In genomic region chr15:66014639-66015182, GRCh38 we compare ENCODE assay signal across 15 cellular contexts.
DNase-seq lines count a peak whose midpoint lies in the region; ATAC-seq and TF ChIP-seq lines count a peak whose summit lies in the region.
"Had no signal": no experiment of that assay in that cellular context is flagged by ENCODE, and none has a peak within 500 bp of the region (broad histone marks: within the 10 kb centered on the region; RNA-seq: fewer than 3 reads in every experiment).

No MANE protein-coding gene starts in this region.

- H3K4me1 Mint-ChIP-seq in naive B cell (no peaks in the 10 kb centered on the region), progenitor cell of endocrine pancreas (ENCODE audit: low read depth) (no peaks in the 10 kb centered on the region)
- H3K4me1 Mint-ChIP-seq: B cell had no signal

- TF ChIP-seq CTCF in HEK293 (tag by site-specific recombination; IDR thresholded peaks at IDR 0.05): no peak
- TF ChIP-seq CTCF in WERI-Rb-1 (IDR thresholded peaks at IDR 0.05; ENCODE audit: low read depth, low read length): no peak
- TF ChIP-seq CTCF in progenitor cell of endocrine pancreas (IDR thresholded peaks at IDR 0.05; ENCODE audit: unreplicated experiment): no peak

- H3K27ac ChIP-seq in HEK293 (ENCODE audit: extremely low read depth, low read depth, low read length): no peak overlapping the region
- peak overlapping the region; percentile 54 for H3K27ac ChIP-seq in WERI-Rb-1

- DNase-seq in NCI-H69 (lab: John Stamatoyannopoulos, UW): peak; percentile 38
- DNase-seq in WERI-Rb-1: no peak
- DNase-seq in naive B cell: peak; percentile 2
- no peak for DNase-seq in progenitor cell of endocrine pancreas (ENCODE audit: low spot score, unreplicated experiment)
- no peak for DNase-seq in AG08396 (ENCODE audit: low spot score)
- DNase-seq in activated CD8-positive, alpha-beta memory T cell treated with anti-CD3 and anti-CD28 coated beads, Interleukin-2, amount 50 U/mL, for 48 hours: no peak
- DNase-seq in GF-D8 (lab: John Stamatoyannopoulos, UW): no peak
- DNase-seq: ACHN; CD8-positive, alpha-beta T cell; DMS79 treated with DMSO at 0.1 percent for 48 hours; MM.1S; NCI-H1436 treated with DMSO at 0.1 percent for 48 hours; NCI-H226 had no signal

- H3K4me3 Mint-ChIP-seq in naive B cell: no peak overlapping the region
- H3K4me3 Mint-ChIP-seq in progenitor cell of endocrine pancreas (ENCODE audit: low read depth): no peak overlapping the region
- H3K4me3 Mint-ChIP-seq: B cell; CD8-positive, alpha-beta T cell had no signal

- H3K4me3 ChIP-seq in HEK293 (ENCODE audit: low read depth, low read length): no peak overlapping the region
- H3K4me3 ChIP-seq in WERI-Rb-1 (ENCODE audit: low read depth, low read length): no peak overlapping the region

- H3K27ac Mint-ChIP-seq in naive B cell (no peak overlapping the region), progenitor cell of endocrine pancreas (no peak overlapping the region)
- H3K27ac Mint-ChIP-seq: B cell; CD8-positive, alpha-beta T cell had no signal

- no peaks in the 10 kb centered on the region for H3K36me3 ChIP-seq in HEK293 (ENCODE audit: control insufficient read depth in 2 of 2, insufficient read depth in 1 of 2, low read length in 2 of 2)
- no peaks in the 10 kb centered on the region for H3K36me3 ChIP-seq in WERI-Rb-1

- CTCF ChIA-PET in HEK293 (lab: Yijun Ruan, JAX): no interaction called here

- H3K27me3 ChIP-seq in WERI-Rb-1 (ENCODE audit: insufficient read depth, low read depth, severe bottlenecking): no peaks in the 10 kb centered on the region

- peak; percentile 36 to 49 for ATAC-seq in naive B cell (ENCODE audit: low read depth in 2 of 2)
- ATAC-seq: CD8-positive, alpha-beta T cell had no signal

- H3K9me3 Mint-ChIP-seq in naive B cell (peaks cover 0 to 7% (median 0%) of the 10 kb centered on the region in 7 donors), progenitor cell of endocrine pancreas (ENCODE audit: low read depth) (no peaks in the 10 kb centered on the region)
- H3K9me3 Mint-ChIP-seq: CD8-positive, alpha-beta T cell had no signal

- H3K4me1 ChIP-seq in HEK293 (ENCODE audit: control insufficient read depth, insufficient read depth, low read length): no peaks in the 10 kb centered on the region

- H3K9me3 ChIP-seq in HEK293 (ENCODE audit: control insufficient read depth, insufficient read depth, low read depth, low read length) (no peaks in the 10 kb centered on the region), WERI-Rb-1 (ENCODE audit: severe bottlenecking) (no peaks in the 10 kb centered on the region)

- POLR2A ChIA-PET in HEK293 (lab: Yijun Ruan, JAX): no interaction called here

- H3K36me3 Mint-ChIP-seq in naive B cell (peaks cover 6% of the 10 kb centered on the region in 2 donors), progenitor cell of endocrine pancreas (ENCODE audit: insufficient read depth) (no peaks in the 10 kb centered on the region)
- H3K36me3 Mint-ChIP-seq: CD8-positive, alpha-beta T cell had no signal

- peaks cover 7 to 16% (median 8%) of the 10 kb centered on the region in 3 donors for H3K27me3 Mint-ChIP-seq in naive B cell
- H3K27me3 Mint-ChIP-seq in progenitor cell of endocrine pancreas: peaks cover 11% of the 10 kb centered on the region

TF ChIP-seq in HEK293, 187 proteins besides CTCF, POLR2A, EP300 and RAD21:
- no peak for TF ChIP-seq ZNF776 (tag by site-specific recombination; IDR thresholded peaks at IDR 0.05; ENCODE audit: borderline replicate concordance)
- TF ChIP-seq ZNF302 (tag by site-specific recombination; IDR thresholded peaks at IDR 0.05; ENCODE audit: low read depth): no peak
- TF ChIP-seq SCRT2 (tag by site-specific recombination; IDR thresholded peaks at IDR 0.05): peak; percentile 37; the same call in 1 of the 2 replicates
- no peak for TF ChIP-seq ZSCAN16 (tag by site-specific recombination; IDR thresholded peaks at IDR 0.05)
- TF ChIP-seq ZNF112 (tag by site-specific recombination; IDR thresholded peaks at IDR 0.05): peak; percentile 95
- TF ChIP-seq ZNF26 (tag by site-specific recombination; IDR thresholded peaks at IDR 0.05): no peak
- TF ChIP-seq SCRT1 (tag by site-specific recombination; IDR thresholded peaks at IDR 0.05; ENCODE audit: borderline replicate concordance): no peak
- TF ChIP-seq MYNN (tag by site-specific recombination; IDR thresholded peaks at IDR 0.05; ENCODE audit: borderline replicate concordance): no peak
- TF ChIP-seq ZNF747 (tag by site-specific recombination; IDR thresholded peaks at IDR 0.05): no peak
- TF ChIP-seq ZNF146 (tag by site-specific recombination; IDR thresholded peaks at IDR 0.05): no peak

Comparison
In these comparisons a context has a peak if more than half of its experiments do, and no peak if none do; other contexts are left out.
1. DNase-seq: peak in NCI-H69 (single experiment) and naive B cell (single experiment); none in WERI-Rb-1 (single experiment), progenitor cell of endocrine pancreas (single experiment), AG08396 (single experiment), activated CD8-positive, alpha-beta memory T cell treated with anti-CD3 and anti-CD28 coated beads, Interleukin-2, amount 50 U/mL, for 48 hours (single experiment) and GF-D8 (single experiment).